8 cellular contexts compared by ENCODE assay signal in genomic region chr22:46057762-46058420, GRCh38.
A peak's percentile ranks its signal among the peaks of the same experiment; 100 is the strongest.
DNase-seq lines count a peak whose midpoint lies in the region; ATAC-seq and TF ChIP-seq lines count a peak whose summit lies in the region.

No MANE protein-coding gene starts in this region.

- H3K9me3 Mint-ChIP-seq in central memory CD8-positive, alpha-beta T cell: no peaks in the 10 kb centered on the region

- H3K27me3 Mint-ChIP-seq in central memory CD8-positive, alpha-beta T cell: no peaks in the 10 kb centered on the region

- POLR2A ChIA-PET in Panc1 (lab: Charles Lee): interaction anchor here (0.6 kb wide), 1 partner anchor 15 kb away, joined by 3 read pairs; no protein-coding TSS in a partner anchor

- TF ChIP-seq CTCF in 22Rv1 (IDR thresholded peaks at IDR 0.05) (no peak), Panc1 (IDR thresholded peaks at IDR 0.05) (no peak), mucosa of descending colon (IDR thresholded peaks at IDR 0.05) (no peak)

- intact Hi-C loops in Panc1 (cut with micrococcal nuclease; ENCODE audit: unreplicated experiment): loop anchor here (5.0 kb wide), 1 partner anchor 46 kb away; no protein-coding TSS in a partner anchor
- intact Hi-C loops in mucosa of descending colon (cut with DNase I, micrococcal nuclease): no loop called here

- peak; percentile 66 for TF ChIP-seq POLR2A in GM18505 (IDR thresholded peaks at IDR 0.05; ENCODE audit: borderline replicate concordance, extremely low read depth, insufficient read depth, insufficient read length)

- no peaks in the 10 kb centered on the region for H3K27me3 ChIP-seq in Panc1 (ENCODE audit: control insufficient read depth, insufficient read depth, low read length)

- ATAC-seq in GM18505 (IDR thresholded peaks at IDR 0.05; ENCODE audit: unreplicated experiment): no peak
- ATAC-seq in HG03103 (IDR thresholded peaks at IDR 0.05; ENCODE audit: low read depth, unreplicated experiment): peak; percentile 54
- peak; percentile 8; the same call in 1 of the 2 replicates for ATAC-seq in Panc1
- peak; percentile 44 for ATAC-seq in central memory CD8-positive, alpha-beta T cell (replicated peaks; ENCODE audit: extremely low read depth, poor library complexity, severe bottlenecking)
- peak; percentile 22 for ATAC-seq in mucosa of descending colon
- ATAC-seq in GM19455 (IDR thresholded peaks at IDR 0.05; ENCODE audit: unreplicated experiment): no peak

- H3K4me1 ChIP-seq in Panc1 (ENCODE audit: control insufficient read depth, insufficient read depth, low read length): peaks cover 61% of the 10 kb centered on the region
- peaks cover 27% of the 10 kb centered on the region for H3K4me1 ChIP-seq in mucosa of descending colon (ENCODE audit: low read depth)

- peak overlapping the region; percentile 51 for H3K27ac Mint-ChIP-seq in central memory CD8-positive, alpha-beta T cell (ENCODE audit: low read depth)

- H3K9me3 ChIP-seq in Panc1 (ENCODE audit: control insufficient read depth, insufficient read depth, low read depth, low read length) (no peaks in the 10 kb centered on the region), mucosa of descending colon (no peaks in the 10 kb centered on the region)

- in situ Hi-C loops in Panc1 (cut with HindIII; ENCODE audit: low pct_unique_long_range_greater_than_20kb, low sequenced_read_pairs): no loop called here

- peak overlapping the region; percentile 37 for H3K4me3 Mint-ChIP-seq in central memory CD8-positive, alpha-beta T cell

- H3K4me3 ChIP-seq in Panc1 (ENCODE audit: low read depth in 2 of 2, low read length in 2 of 2) (peak overlapping the region; percentile 24 to 58), mucosa of descending colon (no peak overlapping the region)

- H3K27ac ChIP-seq in 22Rv1 (peak overlapping the region; percentile 100), Panc1 (ENCODE audit: low read length) (peak overlapping the region; percentile 100)

- BruUV-seq in Panc1 (replicated peaks; lab: Mats Ljungman, UMichigan): TSS peak; percentile 96

- CTCF ChIA-PET in Panc1 (lab: Charles Lee): no interaction called here

- H3K4me1 Mint-ChIP-seq in central memory CD8-positive, alpha-beta T cell: peaks cover 33% of the 10 kb centered on the region

- H3K36me3 ChIP-seq in Panc1 (ENCODE audit: control insufficient read depth, insufficient read depth, low read length): no peaks in the 10 kb centered on the region; the same call in 1 of the 2 replicates
- no peaks in the 10 kb centered on the region for H3K36me3 ChIP-seq in mucosa of descending colon (ENCODE audit: low read depth)

- DNase-seq in Panc1 (ENCODE audit: low read depth, low spot score) (no peak), mucosa of descending colon (peak; percentile 50 to 64 (median 62)), cerebellar nuclear complex (lab: John Stamatoyannopoulos, UW) (no peak)
- DNase-seq in central memory CD8-positive, alpha-beta T cell (ENCODE audit: low spot score in 2 of 2): no peak

- H3K36me3 Mint-ChIP-seq in central memory CD8-positive, alpha-beta T cell (ENCODE audit: insufficient read depth): peaks cover 14% of the 10 kb centered on the region

Comparison
In these comparisons a context has a peak if more than half of its experiments do, and no peak if none do; other contexts are left out.
1. ATAC-seq: peak in HG03103 (single experiment), Panc1 (single experiment), central memory CD8-positive, alpha-beta T cell (single experiment) and mucosa of descending colon (single experiment); none in GM18505 (single experiment) and GM19455 (single experiment).
2. DNase-seq: peak in mucosa of descending colon (3 of 3); none in Panc1 (single experiment), central memory CD8-positive, alpha-beta T cell (0 of 2) and cerebellar nuclear complex (0 of 2).